Comparison of ENCODE assay signal across 29 cellular contexts in the genomic region with DNA sequence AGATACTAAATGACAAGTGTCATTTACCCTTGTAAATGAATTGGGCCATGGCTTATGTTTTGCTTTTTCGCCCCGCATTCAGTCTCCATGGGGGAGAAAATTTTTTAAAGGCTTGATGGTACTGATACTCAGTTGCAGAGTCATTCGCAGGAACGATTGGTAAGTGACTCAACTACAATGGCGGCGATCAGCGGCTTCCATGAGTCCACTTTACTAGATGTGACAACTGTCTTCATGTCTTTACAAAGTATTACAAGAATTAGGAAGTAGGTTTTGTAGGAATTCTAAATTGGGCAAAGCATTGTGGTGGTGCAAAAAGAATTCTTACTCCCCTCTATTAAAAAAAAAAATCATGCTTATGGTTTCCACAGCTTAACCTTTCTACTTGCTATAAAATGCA.
"Had no signal": no experiment of that assay in that cellular context is flagged by ENCODE, and none has a peak within 500 bp of the region (broad histone marks: within the 10 kb centered on the region; RNA-seq: fewer than 3 reads in every experiment).

No MANE protein-coding gene starts in this region.

- H3K27me3 ChIP-seq: colonic mucosa, dorsolateral prefrontal cortex, esophagus muscularis mucosa, esophagus squamous epithelium, foreskin keratinocyte, gastrocnemius medialis, gastroesophageal sphincter, heart left ventricle, heart right ventricle had no signal

- H3K4me3 Mint-ChIP-seq: dendritic cell treated with granulocyte-macrophage colony-stimulating factor and Interleukin-4, amounts not matched to agents 40 ng/mL and 50 ng/mL, for 4 days; effector memory CD8-positive, alpha-beta T cell; endodermal cell had no signal

- H3K4me1 ChIP-seq: colonic mucosa, esophagus muscularis mucosa, esophagus squamous epithelium, foreskin keratinocyte, gastroesophageal sphincter had no signal

- FAIRE-seq: colon, endometrium, endothelial cell of umbilical vein, frontal cortex had no signal

- ATAC-seq: effector memory CD8-positive, alpha-beta T cell; esophagus mucosa; foreskin keratinocyte; gastroesophageal sphincter had no signal

- H3K27ac Mint-ChIP-seq: effector memory CD8-positive, alpha-beta T cell; endodermal cell had no signal

- DNase-seq: colonic mucosa; cortex of kidney; dermis blood vessel endothelial cell; dorsolateral prefrontal cortex; effector CD4-positive, alpha-beta T cell; effector CD8-positive, alpha-beta T cell; effector memory CD4-positive, alpha-beta T cell; effector memory CD8-positive, alpha-beta T cell; endodermal cell; erythroblast; esophagus squamous epithelium; foreskin fibroblast; foreskin keratinocyte; foreskin melanocyte; gastrocnemius medialis; glutamatergic neuron; head of caudate nucleus; heart left ventricle; heart right ventricle had no signal

- H3K9me3 ChIP-seq: colonic mucosa, esophagus muscularis mucosa, esophagus squamous epithelium, gastrocnemius medialis, gastroesophageal sphincter, heart left ventricle, heart right ventricle had no signal

- H3K27ac ChIP-seq: colonic mucosa, coronary artery, dorsolateral prefrontal cortex, epithelial cell of prostate, esophagus muscularis mucosa, esophagus squamous epithelium, foreskin keratinocyte, gastroesophageal sphincter, heart left ventricle, heart right ventricle had no signal

- H3K36me3 ChIP-seq: colonic mucosa, esophagus muscularis mucosa, esophagus squamous epithelium, gastrocnemius medialis, gastroesophageal sphincter, heart left ventricle, heart right ventricle had no signal

- H3K9me3 Mint-ChIP-seq: dendritic cell treated with granulocyte-macrophage colony-stimulating factor and Interleukin-4, amounts not matched to agents 40 ng/mL and 50 ng/mL, for 4 days; effector memory CD8-positive, alpha-beta T cell had no signal

- H3K4me3 ChIP-seq: colonic mucosa, coronary artery, dorsolateral prefrontal cortex, esophagus muscularis mucosa, esophagus squamous epithelium, gastrocnemius medialis, gastroesophageal sphincter, heart left ventricle, heart right ventricle had no signal
